33 cellular contexts compared by ENCODE assay signal in the genomic region with DNA sequence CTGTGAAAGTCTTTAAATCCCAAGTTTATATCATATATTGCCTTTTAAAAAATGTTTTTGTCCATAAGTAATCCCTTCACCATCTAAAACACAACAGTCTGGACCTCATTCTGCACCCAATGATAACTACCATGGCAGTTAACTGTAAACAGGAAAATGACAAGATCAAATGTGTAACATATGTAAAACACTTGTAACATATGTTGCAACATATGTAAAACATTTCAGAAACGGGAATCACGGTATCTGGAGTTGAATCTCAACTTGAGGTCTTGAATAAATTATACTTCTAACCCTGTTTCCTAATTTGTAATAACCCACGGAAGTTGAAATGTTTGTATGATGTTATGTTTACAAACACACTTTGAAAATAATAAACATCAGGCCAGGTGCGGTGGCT.
"Had no signal": no experiment of that assay in that cellular context is flagged by ENCODE, and none has a peak within 500 bp of the region (broad histone marks: within the 10 kb centered on the region; RNA-seq: fewer than 3 reads in every experiment).

No MANE protein-coding gene starts in this region.

- ATAC-seq: activated CD4-positive, CD25-positive, alpha-beta regulatory T cell treated with anti-CD3 and anti-CD28 coated beads, Interleukin-2, amount 50 U/mL, for 24 hours; activated naive CD4-positive, alpha-beta T cell treated with anti-CD3 and anti-CD28 coated beads, Interleukin-2, amount 50 U/mL, for 72 hours; foreskin keratinocyte; gastrocnemius medialis; heart right ventricle; T-cell had no signal

- FAIRE-seq: endometrium, endothelial cell of umbilical vein had no signal

- H3K36me3 ChIP-seq: breast epithelium, colonic mucosa had no signal

- H3K4me3 ChIP-seq: ascending aorta, breast epithelium, cardiac muscle cell, colonic mucosa, gastrocnemius medialis, heart right ventricle, hepatocyte had no signal

- H3K9me3 ChIP-seq: ascending aorta, breast epithelium, colonic mucosa, gastrocnemius medialis, heart right ventricle had no signal

- H3K4me2 ChIP-seq: hepatocyte had no signal

- H3K27me3 Mint-ChIP-seq: activated B cell treated with CpG ODN at 0.5 μM for 24 hours; activated CD4-positive, alpha-beta memory T cell treated with anti-CD3 and anti-CD28 coated beads, Interleukin-2, amount 10 ng/mL, durations not matched to agents 7 days and 5 days; activated CD4-positive, alpha-beta T cell treated with anti-CD3 and anti-CD28 coated beads, Interleukin-2, amount 10 ng/mL, durations not matched to agents 24 days and 14 days; activated naive CD4-positive, alpha-beta T cell treated with anti-CD3 and anti-CD28 coated beads, Interleukin-2, amount 10 ng/mL, durations not matched to agents 7 days and 5 days; activated naive CD8-positive, alpha-beta T cell treated with anti-CD3 and anti-CD28 coated beads, Interleukin-2, amount 10 ng/mL, durations not matched to agents 7 days and 5 days; T-cell had no signal

- H3K4me3 Mint-ChIP-seq: activated B cell treated with CpG ODN at 0.5 μM for 24 hours; activated CD4-positive, alpha-beta memory T cell treated with anti-CD3 and anti-CD28 coated beads, Interleukin-2, amount 10 ng/mL, durations not matched to agents 7 days and 5 days; activated CD4-positive, alpha-beta T cell treated with anti-CD3 and anti-CD28 coated beads, Interleukin-2, amount 10 ng/mL, durations not matched to agents 24 days and 14 days; activated naive CD4-positive, alpha-beta T cell treated with anti-CD3 and anti-CD28 coated beads, Interleukin-2, amount 10 ng/mL, durations not matched to agents 7 days and 5 days; activated naive CD8-positive, alpha-beta T cell treated with anti-CD3 and anti-CD28 coated beads, Interleukin-2, amount 10 ng/mL, durations not matched to agents 7 days and 5 days; activated T-helper 1 cell treated with anti-CD3 and anti-CD28 coated beads, Interleukin-12 subunit alpha, Interleukin-12 subunit beta, Interleukin-2, Interleukin-4 antibody, amounts not matched to agents 30 ng/mL and 10 ng/mL and 1 ng/mL, durations not matched to agents 14 hours and 24 hours and 36 hours; brain; T-cell; T-helper 1 cell treated with Interleukin-12 subunit alpha and Interleukin-12 subunit beta and Interleukin-4 antibody, amounts not matched to agents 30 μg/mL and 1 μg/mL, for 36 hours; T-helper 2 cell treated with Interferon-gamma antibody and Interleukin-4, amounts not matched to agents 5 μg/mL and 100 μg/mL, for 36 hours had no signal

- H3K27me3 ChIP-seq: ascending aorta, breast epithelium, cardiac muscle cell, colonic mucosa, foreskin keratinocyte, gastrocnemius medialis, heart right ventricle, hepatocyte had no signal

- H3K27ac ChIP-seq: ascending aorta, breast epithelium, cardiac muscle cell, colonic mucosa, epithelial cell of prostate, foreskin keratinocyte, gastrocnemius medialis, heart right ventricle, hepatocyte, WERI-Rb-1 had no signal

- H3K27ac Mint-ChIP-seq: activated B cell treated with CpG ODN at 0.5 μM for 24 hours; activated CD4-positive, alpha-beta memory T cell treated with anti-CD3 and anti-CD28 coated beads, Interleukin-2, amount 10 ng/mL, durations not matched to agents 7 days and 5 days; activated CD4-positive, alpha-beta T cell treated with anti-CD3 and anti-CD28 coated beads, Interleukin-2, amount 10 ng/mL, durations not matched to agents 24 days and 14 days; activated naive CD4-positive, alpha-beta T cell treated with anti-CD3 and anti-CD28 coated beads, Interleukin-2, amount 10 ng/mL, durations not matched to agents 7 days and 5 days; activated naive CD4-positive, alpha-beta T cell treated with anti-CD3 and anti-CD28 coated beads, Interleukin-2, amount 50 U/mL, for 72 hours; activated naive CD8-positive, alpha-beta T cell treated with anti-CD3 and anti-CD28 coated beads, Interleukin-2, amount 10 ng/mL, durations not matched to agents 7 days and 5 days; activated T-helper 1 cell treated with anti-CD3 and anti-CD28 coated beads, Interleukin-12 subunit alpha, Interleukin-12 subunit beta, Interleukin-2, Interleukin-4 antibody, amounts not matched to agents 30 ng/mL and 10 ng/mL and 1 ng/mL, durations not matched to agents 14 hours and 24 hours and 36 hours; T-cell; T-helper 1 cell treated with Interleukin-12 subunit alpha and Interleukin-12 subunit beta and Interleukin-4 antibody, amounts not matched to agents 30 μg/mL and 1 μg/mL, for 36 hours; T-helper 2 cell treated with Interferon-gamma antibody and Interleukin-4, amounts not matched to agents 5 μg/mL and 100 μg/mL, for 36 hours had no signal

- DNase-seq: activated B cell treated with CpG ODN at 0.5 μM for 24 hours; activated CD4-positive, alpha-beta memory T cell treated with anti-CD3 and anti-CD28 coated beads, Interleukin-2, amount 10 ng/mL, durations not matched to agents 7 days and 5 days; activated CD4-positive, alpha-beta T cell treated with anti-CD3 and anti-CD28 coated beads, Interleukin-2, amount 10 ng/mL, durations not matched to agents 24 days and 14 days; activated CD4-positive, alpha-beta T cell treated with anti-CD3 and anti-CD28 coated beads, Interleukin-2, amount 50 U/mL, for 4 hours; activated gamma-delta T cell; activated naive CD4-positive, alpha-beta T cell; activated naive CD4-positive, alpha-beta T cell treated with anti-CD3 and anti-CD28 coated beads, Interleukin-2, amount 10 ng/mL, durations not matched to agents 7 days and 5 days; activated naive CD8-positive, alpha-beta T cell treated with anti-CD3 and anti-CD28 coated beads, Interleukin-2, amount 10 ng/mL, durations not matched to agents 7 days and 5 days; activated T-cell treated with anti-CD3 and anti-CD28 coated beads, Interleukin-2, amount 50 U/mL, for 1 hour; activated T-cell treated with anti-CD3 and anti-CD28 coated beads, Interleukin-2, amount 50 U/mL, for 48 hours; central memory CD4-positive, alpha-beta T cell; cerebellar nuclear complex; colonic mucosa; effector CD8-positive, alpha-beta T cell; foreskin keratinocyte; gastrocnemius medialis; heart right ventricle; T-cell; T1000; WERI-Rb-1 had no signal

- H3K9me3 Mint-ChIP-seq: activated B cell treated with CpG ODN at 0.5 μM for 24 hours; activated CD4-positive, alpha-beta memory T cell treated with anti-CD3 and anti-CD28 coated beads, Interleukin-2, amount 10 ng/mL, durations not matched to agents 7 days and 5 days; activated CD4-positive, alpha-beta T cell treated with anti-CD3 and anti-CD28 coated beads, Interleukin-2, amount 10 ng/mL, durations not matched to agents 24 days and 14 days; activated naive CD4-positive, alpha-beta T cell treated with anti-CD3 and anti-CD28 coated beads, Interleukin-2, amount 10 ng/mL, durations not matched to agents 7 days and 5 days; activated naive CD8-positive, alpha-beta T cell treated with anti-CD3 and anti-CD28 coated beads, Interleukin-2, amount 10 ng/mL, durations not matched to agents 7 days and 5 days; activated T-helper 1 cell treated with anti-CD3 and anti-CD28 coated beads, Interleukin-12 subunit alpha, Interleukin-12 subunit beta, Interleukin-2, Interleukin-4 antibody, amounts not matched to agents 30 ng/mL and 10 ng/mL and 1 ng/mL, durations not matched to agents 14 hours and 24 hours and 36 hours; brain; T-cell; T-helper 1 cell treated with Interleukin-12 subunit alpha and Interleukin-12 subunit beta and Interleukin-4 antibody, amounts not matched to agents 30 μg/mL and 1 μg/mL, for 36 hours; T-helper 2 cell treated with Interferon-gamma antibody and Interleukin-4, amounts not matched to agents 5 μg/mL and 100 μg/mL, for 36 hours had no signal

- H2AFZ ChIP-seq: hepatocyte had no signal
